9 cellular contexts compared by ENCODE assay signal in genomic region chr10:117137031-117137910, GRCh38. TPM values are rescaled to one million over a fixed set of nuclear protein-coding genes. Genes with fewer than 3 reads are reported as not detected.
DNase-seq lines count a peak whose midpoint lies in the region; ATAC-seq, FAIRE-seq and TF ChIP-seq lines count a peak whose summit lies in the region.
"Had no signal": no experiment of that assay in that cellular context is flagged by ENCODE, and none has a peak within 500 bp of the region (broad histone marks: within the 10 kb centered on the region; RNA-seq: fewer than 3 reads in every experiment).

No MANE protein-coding gene starts in this region.

- peaks cover 49% of the 10 kb centered on the region for H3K4me1 Mint-ChIP-seq in endothelial cell (ENCODE audit: unreplicated experiment)
- H3K4me1 Mint-ChIP-seq in nephron progenitor cell = peaks cover 33% of the 10 kb centered on the region

- H4K20me1 ChIP-seq in IMR-90 (ENCODE audit: insufficient read depth, low read length) = no peaks in the 10 kb centered on the region

- in situ Hi-C loops in IMR-90 (cut with MboI; ENCODE audit: low sequenced_read_pairs) = no loop called here

- intact Hi-C loops in IMR-90 (cut with micrococcal nuclease) = no loop called here

- H3K4me1 ChIP-seq in IMR-90 (ENCODE audit: control insufficient read depth, insufficient read depth, low read length) = peaks cover 2% of the 10 kb centered on the region; the same call in 1 of the 2 replicates

- no peak overlapping the region for H3K56ac ChIP-seq in IMR-90 (ENCODE audit: extremely low read depth, insufficient read depth, low read length)

- no peak overlapping the region for H3K4ac ChIP-seq in IMR-90 (ENCODE audit: low read depth, low read length)

- no peak for FAIRE-seq in RCC 7860 (lab: Jason Lieb, UNC)
- FAIRE-seq: islet of Langerhans had no signal

- TF ChIP-seq RAD21 in IMR-90 (IDR thresholded peaks at IDR 0.05; ENCODE audit: low read length) = no peak

- no peak overlapping the region for H3K18ac ChIP-seq in IMR-90 (ENCODE audit: low read depth, low read length)

- H2BK120ac ChIP-seq in IMR-90 (ENCODE audit: low read depth, low read length) = no peak overlapping the region

- 3% methylated on average over 42 of the region's 98 CpGs; no CpG with 5 or more reads in 1 of the 2 experiments for WGBS in IMR-90 (ENCODE audit: extremely low coverage in 2 of 2, insufficient read length in 1 of 2), 2 experiments

- peak overlapping the region; percentile 62; the same call in 1 of the 2 replicates for H3K4me2 ChIP-seq in IMR-90 (ENCODE audit: low read depth, low read length)

- no peak overlapping the region for H3K27ac ChIP-seq in IMR-90 (ENCODE audit: insufficient read depth, low read length)

- H4K5ac ChIP-seq in IMR-90 (ENCODE audit: low read depth, low read length) = no peak overlapping the region

- ATAC-seq in IMR-90 (ENCODE audit: low read depth) = peak; percentile 38
- ATAC-seq in HG02938 (IDR thresholded peaks at IDR 0.05; ENCODE audit: unreplicated experiment) = no peak

- H4K8ac ChIP-seq in IMR-90 (ENCODE audit: low read depth in 2 of 2, low read length in 2 of 2) = no peak overlapping the region

- H4K91ac ChIP-seq in IMR-90 (ENCODE audit: insufficient read depth, low read depth, low read length) = no peak overlapping the region

- H3K9me1 ChIP-seq in IMR-90 (ENCODE audit: insufficient read depth, low read length) = no peaks in the 10 kb centered on the region

- peaks cover 9% of the 10 kb centered on the region for H3K9me3 ChIP-seq in IMR-90 (ENCODE audit: control insufficient read depth, insufficient read depth, low read length)

- POLR2A ChIA-PET in IMR-90 (lab: Charles Lee; ENCODE audit: unreplicated experiment) = no interaction called here

- TF ChIP-seq POLR2A in IMR-90 (IDR thresholded peaks at IDR 0.05; ENCODE audit: low read depth, low read length) = no peak

- dilution Hi-C loops in IMR-90 (cut with HindIII; ENCODE audit: low sequenced_read_pairs, unreplicated experiment) = no loop called here

- no peak overlapping the region for H3K14ac ChIP-seq in IMR-90 (replicated peaks; ENCODE audit: low read depth, low read length)

- DNase-seq in AG20443 (ENCODE audit: low spot score) = peak; percentile 71
- no peak for DNase-seq in IMR-90
- peak; percentile 70 for DNase-seq in endothelial cell (ENCODE audit: low spot score)
- DNase-seq in nephron progenitor cell = peak; percentile 63
- DNase-seq in RCC 7860 (ENCODE audit: low spot score) = no peak
- no peak for DNase-seq in glomerular visceral epithelial cell (ENCODE audit: extremely low spot score)
- DNase-seq in AML-193 (lab: John Stamatoyannopoulos, UW) = no peak

- H2BK15ac ChIP-seq in IMR-90 (ENCODE audit: low read depth, low read length) = no peak overlapping the region

- no peak overlapping the region for H2BK20ac ChIP-seq in IMR-90 (ENCODE audit: low read depth, low read length)

- no peak overlapping the region for H2AK9ac ChIP-seq in IMR-90 (replicated peaks; ENCODE audit: low read depth, low read length, poor library complexity)

- H3K36me3 Mint-ChIP-seq in endothelial cell (ENCODE audit: low read depth, unreplicated experiment) = peaks cover 19% of the 10 kb centered on the region
- no peaks in the 10 kb centered on the region for H3K36me3 Mint-ChIP-seq in nephron progenitor cell (ENCODE audit: low read depth)

- H3K27ac Mint-ChIP-seq in endothelial cell (ENCODE audit: unreplicated experiment) = peak overlapping the region; percentile 90
- H3K27ac Mint-ChIP-seq in nephron progenitor cell = no peak overlapping the region

- H3K27me3 Mint-ChIP-seq in endothelial cell (ENCODE audit: unreplicated experiment) (peaks cover 27% of the 10 kb centered on the region), nephron progenitor cell (ENCODE audit: low read depth, poor library complexity) (peaks cover 100% of the 10 kb centered on the region)

- no peak overlapping the region for H3K4me3 ChIP-seq in IMR-90 (ENCODE audit: insufficient read depth, low read depth, low read length)

- TF ChIP-seq CTCF in IMR-90 (conservative IDR thresholded peaks at IDR 0.05; ENCODE audit: low read depth, low read length) (no peak), endothelial cell (IDR thresholded peaks at IDR 0.05; ENCODE audit: unreplicated experiment) (no peak), nephron progenitor cell (IDR thresholded peaks at IDR 0.05) (no peak)

- CTCF ChIA-PET in IMR-90 (lab: Yijun Ruan, JAX) = interaction anchor here (0.5 kb wide), 1 partner anchor 17 kb away, joined by 3 read pairs; no protein-coding TSS in a partner anchor

- H2BK5ac ChIP-seq in IMR-90 (ENCODE audit: low read depth, low read length, poor library complexity, severe bottlenecking) = no peak overlapping the region

- H3K36me3 ChIP-seq in IMR-90 (ENCODE audit: control insufficient read depth, insufficient read depth, low read length) = no peaks in the 10 kb centered on the region

- peaks cover 88% of the 10 kb centered on the region for H3K27me3 ChIP-seq in IMR-90 (ENCODE audit: control insufficient read depth, insufficient read depth, low read length)

- no peak overlapping the region for H3K9ac ChIP-seq in IMR-90 (ENCODE audit: low read depth, low read length)

- no peaks in the 10 kb centered on the region for H3K79me1 ChIP-seq in IMR-90 (ENCODE audit: low read depth in 1 of 2, low read length in 2 of 2)

- H2AK5ac ChIP-seq in IMR-90 (ENCODE audit: low read depth, low read length) = no peak overlapping the region

- H3K4me3 Mint-ChIP-seq in endothelial cell (ENCODE audit: unreplicated experiment) = peak overlapping the region; percentile 99
- peak overlapping the region; percentile 68 for H3K4me3 Mint-ChIP-seq in nephron progenitor cell

- no TSS peak for BruUV-seq in IMR-90 (replicated peaks; lab: Mats Ljungman, UMichigan)

- no peaks in the 10 kb centered on the region for H3K9me3 Mint-ChIP-seq in endothelial cell (ENCODE audit: unreplicated experiment)
- H3K9me3 Mint-ChIP-seq in nephron progenitor cell = peaks cover 15% of the 10 kb centered on the region

- no peak overlapping the region for H3K23ac ChIP-seq in IMR-90 (ENCODE audit: low read depth, low read length)

- peak overlapping the region; percentile 55 for H2AFZ ChIP-seq in IMR-90 (replicated peaks; ENCODE audit: low read length, poor library complexity)

TF ChIP-seq in IMR-90, 13 proteins besides CTCF, POLR2A, EP300 and RAD21:
- TF ChIP-seq NFE2L2 (IDR thresholded peaks at IDR 0.05; ENCODE audit: low read depth, low read length) (no peak), MAFK (IDR thresholded peaks at IDR 0.05; ENCODE audit: low read depth, low read length) (no peak), MAZ (IDR thresholded peaks at IDR 0.05; ENCODE audit: borderline replicate concordance, low read depth, low read length) (no peak), SMC3 (IDR thresholded peaks at IDR 0.05; ENCODE audit: low read depth, low read length) (no peak), BHLHE40 (IDR thresholded peaks at IDR 0.05; ENCODE audit: low read depth, low read length) (no peak), RFX5 (IDR thresholded peaks at IDR 0.05; ENCODE audit: low read depth, low read length) (no peak), CEBPB (IDR thresholded peaks at IDR 0.05; ENCODE audit: low read depth, low read length) (no peak), ELK1 (IDR thresholded peaks at IDR 0.05; ENCODE audit: borderline replicate concordance, low read depth, low read length) (no peak), FOS (IDR thresholded peaks at IDR 0.05; ENCODE audit: low read depth, low read length) (no peak), CHD1 (IDR thresholded peaks at IDR 0.05; ENCODE audit: low read depth, low read length) (no peak), USF2 (IDR thresholded peaks at IDR 0.05; ENCODE audit: low read depth, low read length) (no peak), RCOR1 (IDR thresholded peaks at IDR 0.05; ENCODE audit: insufficient replicate concordance, low read length) (no peak), MXI1 (IDR thresholded peaks at IDR 0.05; ENCODE audit: borderline replicate concordance, low read depth, low read length) (no peak)
TF ChIP-seq in IMR-90: peak in this region for 0.

RNA-seq across cellular contexts. Expression of gene VAX1, which starts 0.8 kb away (rescaled TPM):
- total RNA-seq in IMR-90 (2012; rRNA removed) (not detected in 2 replicates), endothelial cell (ENCODE audit: unreplicated experiment) (26.3 TPM)
- polyA plus RNA-seq in IMR-90 (2012; rRNA removed) = not detected in 2 replicates
- polyA plus RNA-seq in IMR-90 (2012; cell fraction: cytosol; rRNA removed) = not detected in 2 replicates
- polyA plus RNA-seq in IMR-90 (2012; cell fraction: nucleus; rRNA removed; ENCODE audit: low replicate concordance) = not detected in 2 replicates

Comparison
In these comparisons a context has a peak if more than half of its experiments do, and no peak if none do; other contexts are left out.
1. DNase-seq: peak in AG20443 (single experiment), endothelial cell (single experiment) and nephron progenitor cell (single experiment); none in IMR-90 (single experiment), RCC 7860 (single experiment), glomerular visceral epithelial cell (single experiment) and AML-193 (0 of 2).
2. RNA of gene VAX1, which starts 0.8 kb away (total RNA-seq): 26.3 TPM in endothelial cell (single experiment); not detected in IMR-90; every median in the first group is over 10 times any median in the second.